ENCODE assay signal across 8 cellular contexts in the genomic region with DNA sequence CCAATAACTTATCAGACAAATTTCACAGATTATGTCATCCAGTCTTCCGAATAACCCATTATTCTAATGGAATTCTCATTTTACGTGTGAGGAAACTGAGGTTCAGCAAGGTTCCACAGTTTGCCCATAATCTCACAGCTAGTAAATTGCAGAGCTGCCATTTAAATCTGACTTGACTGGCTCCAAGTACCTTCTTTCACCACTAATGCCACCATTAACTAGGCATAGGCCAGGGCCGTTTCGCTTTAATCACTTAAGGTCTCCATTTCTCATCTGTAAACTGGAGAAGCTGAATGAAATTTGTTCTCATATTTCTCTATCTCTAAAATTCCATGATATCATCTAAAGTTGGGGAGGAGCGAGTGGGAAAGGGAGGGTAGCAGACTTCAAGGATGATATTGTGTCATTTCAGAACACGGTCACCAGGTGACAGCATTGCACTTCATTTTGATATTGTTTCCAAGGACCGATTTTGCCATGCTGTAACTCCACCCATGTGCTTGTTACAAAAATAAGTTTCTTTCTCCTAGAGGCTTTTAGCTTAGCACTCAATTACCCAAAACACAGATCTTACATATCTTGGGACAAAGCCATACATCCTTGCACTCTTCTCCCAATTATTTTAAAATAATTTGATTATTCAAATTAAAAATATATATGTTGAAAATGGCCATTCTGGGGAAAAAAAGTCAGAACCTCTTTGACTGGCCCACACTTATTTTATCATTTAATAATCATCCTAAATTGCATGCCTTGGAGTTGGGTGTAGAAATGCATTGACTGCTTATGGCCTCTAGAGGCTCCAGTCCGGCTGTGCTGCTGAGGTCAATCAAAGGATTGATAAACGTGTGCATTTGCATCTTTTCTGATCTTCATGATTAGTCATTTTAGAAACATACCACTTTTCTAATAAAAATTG.
A peak's percentile ranks its signal among the peaks of the same experiment; 100 is the strongest.
DNase-seq lines count a peak whose midpoint lies in the region; ATAC-seq and TF ChIP-seq lines count a peak whose summit lies in the region.

No MANE protein-coding gene starts in this region.

- H2BK15ac ChIP-seq in IMR-90 (ENCODE audit: low read depth, low read length): no peak overlapping the region

- H4K5ac ChIP-seq in IMR-90 (ENCODE audit: low read depth, low read length): no peak overlapping the region

- ATAC-seq in GM19467 (IDR thresholded peaks at IDR 0.05; ENCODE audit: unreplicated experiment) (peak; percentile 81), IMR-90 (ENCODE audit: low read depth) (0 out of 2 replicates have a peak, but pooled peaks have one; percentile 44), natural killer cell (no peak)
- ATAC-seq in naive thymus-derived CD4-positive, alpha-beta T cell: peak; percentile 75

- dilution Hi-C loops in IMR-90 (cut with HindIII; ENCODE audit: low sequenced_read_pairs, unreplicated experiment): no loop called here

- no peaks in the 10 kb centered on the region for H3K36me3 Mint-ChIP-seq in naive thymus-derived CD4-positive, alpha-beta T cell
- no peaks in the 10 kb centered on the region for H3K36me3 Mint-ChIP-seq in natural killer cell

- no peak overlapping the region for H3K4me2 ChIP-seq in IMR-90 (ENCODE audit: low read depth, low read length)

- H3K9me3 Mint-ChIP-seq in naive thymus-derived CD4-positive, alpha-beta T cell: no peaks in the 10 kb centered on the region
- no peaks in the 10 kb centered on the region for H3K9me3 Mint-ChIP-seq in natural killer cell

- H3K56ac ChIP-seq in IMR-90 (ENCODE audit: extremely low read depth, insufficient read depth, low read length): no peak overlapping the region

- H2AK9ac ChIP-seq in IMR-90 (replicated peaks; ENCODE audit: low read depth, low read length, poor library complexity): no peak overlapping the region

- H3K4me1 Mint-ChIP-seq in naive thymus-derived CD4-positive, alpha-beta T cell: peaks cover 0 to 7% (median 3%) of the 10 kb centered on the region in 7 donors
- no peaks in the 10 kb centered on the region for H3K4me1 Mint-ChIP-seq in natural killer cell

- no peak overlapping the region for H2AFZ ChIP-seq in IMR-90 (replicated peaks; ENCODE audit: low read length, poor library complexity)

- H3K27ac ChIP-seq in IMR-90 (ENCODE audit: insufficient read depth, low read length): no peak overlapping the region
- no peak overlapping the region for H3K27ac ChIP-seq in Peyer's patch
- H3K27ac ChIP-seq in naive thymus-derived CD4-positive, alpha-beta T cell (ENCODE audit: low read depth, low read length): no peak overlapping the region

- WGBS in IMR-90 (ENCODE audit: extremely low coverage in 2 of 2, insufficient read length in 1 of 2), 2 experiments: 83% methylated on average over 2 of the region's 9 CpGs; no CpG with 5 or more reads in 1 of the 2 experiments

- no peaks in the 10 kb centered on the region for H3K4me1 ChIP-seq in IMR-90 (ENCODE audit: control insufficient read depth, insufficient read depth, low read length)
- no peaks in the 10 kb centered on the region for H3K4me1 ChIP-seq in Peyer's patch
- H3K4me1 ChIP-seq in naive thymus-derived CD4-positive, alpha-beta T cell (ENCODE audit: control insufficient read depth in 2 of 2, insufficient read depth in 2 of 2, low read length in 2 of 2): no peaks in the 10 kb centered on the region

- no peak overlapping the region for H2BK20ac ChIP-seq in IMR-90 (ENCODE audit: low read depth, low read length)

- H3K27me3 ChIP-seq in IMR-90 (ENCODE audit: control insufficient read depth, insufficient read depth, low read length): no peaks in the 10 kb centered on the region
- H3K27me3 ChIP-seq in Peyer's patch: no peaks in the 10 kb centered on the region
- no peaks in the 10 kb centered on the region for H3K27me3 ChIP-seq in naive thymus-derived CD4-positive, alpha-beta T cell (ENCODE audit: control insufficient read depth in 2 of 2, insufficient read depth in 2 of 2, low read length in 2 of 2)

- H3K14ac ChIP-seq in IMR-90 (replicated peaks; ENCODE audit: low read depth, low read length): no peak overlapping the region

- H2BK120ac ChIP-seq in IMR-90 (ENCODE audit: low read depth, low read length): no peak overlapping the region

- in situ Hi-C loops in IMR-90 (cut with MboI; ENCODE audit: low sequenced_read_pairs): no loop called here

- H3K9me1 ChIP-seq in IMR-90 (ENCODE audit: insufficient read depth, low read length): no peaks in the 10 kb centered on the region

- DNase-seq in Daoy (ENCODE audit: low read depth) (peak; percentile 50), IMR-90 (peak; percentile 15), Peyer's patch (no peak), natural killer cell (no peak), COLO829 (ENCODE audit: low spot score) (no peak)
- peak; percentile 1 for DNase-seq in effector CD8-positive, alpha-beta T cell (lab: John Stamatoyannopoulos, UW)
- peak in 7 of 9 donors; percentile 15 to 55 (median 39) for DNase-seq in naive thymus-derived CD4-positive, alpha-beta T cell

- H3K79me1 ChIP-seq in IMR-90 (ENCODE audit: low read depth in 1 of 2, low read length in 2 of 2): no peaks in the 10 kb centered on the region

- TF ChIP-seq POLR2A in IMR-90 (IDR thresholded peaks at IDR 0.05; ENCODE audit: low read depth, low read length) (no peak), Peyer's patch (IDR thresholded peaks at IDR 0.05) (no peak)

- H2AK5ac ChIP-seq in IMR-90 (ENCODE audit: low read depth, low read length): no peak overlapping the region

- intact Hi-C loops in IMR-90 (cut with micrococcal nuclease): loop anchor here (2.0 kb wide), 1 partner anchor 770 kb away; no protein-coding TSS in a partner anchor
- intact Hi-C loops in naive thymus-derived CD4-positive, alpha-beta T cell (cut with micrococcal nuclease): loop anchor here in 1 of 2 donors (1.0 to 2.0 kb wide), 7 partner anchors 33 to 817 kb away; no protein-coding TSS in a partner anchor
- intact Hi-C loops in natural killer cell (cut with micrococcal nuclease): loop anchor here (2.0 kb wide), 1 partner anchor 1448 kb away; no protein-coding TSS in a partner anchor

- H2BK5ac ChIP-seq in IMR-90 (ENCODE audit: low read depth, low read length, poor library complexity, severe bottlenecking): no peak overlapping the region

- no peak overlapping the region for H4K8ac ChIP-seq in IMR-90 (ENCODE audit: low read depth in 2 of 2, low read length in 2 of 2)

- H3K4ac ChIP-seq in IMR-90 (ENCODE audit: low read depth, low read length): no peak overlapping the region

- H3K18ac ChIP-seq in IMR-90 (ENCODE audit: low read depth, low read length): no peak overlapping the region

- TF ChIP-seq RAD21 in IMR-90 (IDR thresholded peaks at IDR 0.05; ENCODE audit: low read length): peak; percentile 51

- H4K20me1 ChIP-seq in IMR-90 (ENCODE audit: insufficient read depth, low read length): no peaks in the 10 kb centered on the region

- H3K4me3 ChIP-seq in IMR-90 (ENCODE audit: insufficient read depth, low read depth, low read length): no peak overlapping the region
- no peak overlapping the region for H3K4me3 ChIP-seq in Peyer's patch
- no peak overlapping the region for H3K4me3 ChIP-seq in naive thymus-derived CD4-positive, alpha-beta T cell (ENCODE audit: low read length)

- POLR2A ChIA-PET in IMR-90 (lab: Charles Lee; ENCODE audit: unreplicated experiment): no interaction called here
- POLR2A ChIA-PET in naive thymus-derived CD4-positive, alpha-beta T cell (lab: Charles Lee): interaction anchor here (1.6 kb wide), 1 partner anchor 221 kb away, joined by 5 read pairs; a partner anchor contains a TSS

- no peak overlapping the region for H3K9ac ChIP-seq in IMR-90 (ENCODE audit: low read depth, low read length)

- no peak overlapping the region for H4K91ac ChIP-seq in IMR-90 (ENCODE audit: insufficient read depth, low read depth, low read length)

- CTCF ChIA-PET in IMR-90 (lab: Yijun Ruan, JAX): no interaction called here
- CTCF ChIA-PET in naive thymus-derived CD4-positive, alpha-beta T cell (lab: Charles Lee): interaction anchor here (0.7 to 2.5 kb wide), 6 partner anchors 9 to 821 kb away, joined by 3 to 13 read pairs (median 3); no protein-coding TSS in a partner anchor

- BruUV-seq in IMR-90 (replicated peaks; lab: Mats Ljungman, UMichigan): no TSS peak

- H3K36me3 ChIP-seq in IMR-90 (ENCODE audit: control insufficient read depth, insufficient read depth, low read length) (no peaks in the 10 kb centered on the region), Peyer's patch (no peaks in the 10 kb centered on the region)
- H3K36me3 ChIP-seq in naive thymus-derived CD4-positive, alpha-beta T cell (ENCODE audit: control insufficient read depth in 2 of 3, insufficient read depth in 3 of 3, low read length in 3 of 3): no peaks in the 10 kb centered on the region

- H3K23ac ChIP-seq in IMR-90 (ENCODE audit: low read depth, low read length): no peak overlapping the region

- H3K9me3 ChIP-seq in IMR-90 (ENCODE audit: control insufficient read depth, insufficient read depth, low read length): peaks cover under 1% of the 10 kb centered on the region
- no peaks in the 10 kb centered on the region for H3K9me3 ChIP-seq in Peyer's patch
- no peaks in the 10 kb centered on the region for H3K9me3 ChIP-seq in naive thymus-derived CD4-positive, alpha-beta T cell (ENCODE audit: control insufficient read depth in 2 of 3, low read length in 3 of 3)

- H3K4me3 Mint-ChIP-seq in naive thymus-derived CD4-positive, alpha-beta T cell: no peak overlapping the region
- H3K4me3 Mint-ChIP-seq in natural killer cell: no peak overlapping the region

- peak; percentile 36 for TF ChIP-seq CTCF in IMR-90 (conservative IDR thresholded peaks at IDR 0.05; ENCODE audit: low read depth, low read length)
- TF ChIP-seq CTCF in Peyer's patch (IDR thresholded peaks at IDR 0.05): peak in 5 of 6 experiments; percentile 6 to 63 (median 40)
- TF ChIP-seq CTCF in natural killer cell (IDR thresholded peaks at IDR 0.05): no peak

- H3K27ac Mint-ChIP-seq in naive thymus-derived CD4-positive, alpha-beta T cell: no peak overlapping the region
- no peak overlapping the region for H3K27ac Mint-ChIP-seq in natural killer cell

- H3K27me3 Mint-ChIP-seq in naive thymus-derived CD4-positive, alpha-beta T cell: peaks cover 0 to 4% (median under 1%) of the 10 kb centered on the region in 5 donors
- peaks cover 0 to 4% of the 10 kb centered on the region in 2 donors for H3K27me3 Mint-ChIP-seq in natural killer cell (ENCODE audit: low read depth in 2 of 2)

TF ChIP-seq in IMR-90, 13 proteins besides CTCF, POLR2A, EP300 and RAD21 (continues in another document):
- TF ChIP-seq, protein P1, sequence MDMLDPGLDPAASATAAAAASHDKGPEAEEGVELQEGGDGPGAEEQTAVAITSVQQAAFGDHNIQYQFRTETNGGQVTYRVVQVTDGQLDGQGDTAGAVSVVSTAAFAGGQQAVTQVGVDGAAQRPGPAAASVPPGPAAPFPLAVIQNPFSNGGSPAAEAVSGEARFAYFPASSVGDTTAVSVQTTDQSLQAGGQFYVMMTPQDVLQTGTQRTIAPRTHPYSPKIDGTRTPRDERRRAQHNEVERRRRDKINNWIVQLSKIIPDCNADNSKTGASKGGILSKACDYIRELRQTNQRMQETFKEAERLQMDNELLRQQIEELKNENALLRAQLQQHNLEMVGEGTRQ (IDR thresholded peaks at IDR 0.05; ENCODE audit: low read depth, low read length): no peak
- TF ChIP-seq RCOR1 (IDR thresholded peaks at IDR 0.05; ENCODE audit: insufficient replicate concordance, low read length) (no peak), BHLHE40 (IDR thresholded peaks at IDR 0.05; ENCODE audit: low read depth, low read length) (no peak), NFE2L2 (IDR thresholded peaks at IDR 0.05; ENCODE audit: low read depth, low read length) (no peak), SMC3 (IDR thresholded peaks at IDR 0.05; ENCODE audit: low read depth, low read length) (no peak)

Comparison
In these comparisons a context has a peak if more than half of its experiments do, and no peak if none do; other contexts are left out.
1. DNase-seq: peak in Daoy (single experiment), IMR-90 (single experiment), effector CD8-positive, alpha-beta T cell (single experiment) and naive thymus-derived CD4-positive, alpha-beta T cell (7 of 9); none in Peyer's patch (0 of 3), natural killer cell (single experiment) and COLO829 (single experiment).
2. ATAC-seq: peak in GM19467 (single experiment), IMR-90 (single experiment) and naive thymus-derived CD4-positive, alpha-beta T cell (single experiment); none in natural killer cell (0 of 3).